Comparison of ENCODE assay signal across 32 cellular contexts in the genomic region with DNA sequence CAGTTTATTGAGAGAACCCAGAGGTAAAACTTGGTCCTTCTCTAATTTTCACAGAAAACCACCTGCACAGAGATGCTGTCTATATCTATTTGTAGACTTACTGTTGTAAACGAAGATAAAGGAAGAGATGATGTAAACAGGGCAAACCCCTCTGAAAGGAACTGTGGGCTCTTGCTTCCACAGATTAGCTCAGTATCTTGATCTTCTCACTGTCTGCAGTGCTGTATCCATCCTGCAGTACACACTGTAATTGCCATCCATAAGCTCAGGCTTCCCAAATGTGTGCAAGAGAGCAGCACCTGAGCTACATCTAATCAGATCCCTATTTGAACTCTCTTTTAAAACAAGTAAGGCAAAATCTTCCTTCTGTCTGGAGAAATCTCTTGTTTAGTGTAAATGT.
"Had no signal": no experiment of that assay in that cellular context is flagged by ENCODE, and none has a peak within 500 bp of the region (broad histone marks: within the 10 kb centered on the region; RNA-seq: fewer than 3 reads in every experiment).

No MANE protein-coding gene starts in this region.

- H3K27ac Mint-ChIP-seq: activated CD4-positive, alpha-beta memory T cell treated with anti-CD3 and anti-CD28 coated beads for 36 hours; activated CD4-positive, alpha-beta T cell treated with anti-CD3 and anti-CD28 coated beads for 36 hours; activated CD4-positive, alpha-beta T cell treated with anti-CD3 and anti-CD28 coated beads, Interleukin-2, amount 10 ng/mL, durations not matched to agents 24 days and 14 days; activated CD8-positive, alpha-beta memory T cell treated with anti-CD3 and anti-CD28 coated beads, Interleukin-2, amount 10 ng/mL, durations not matched to agents 7 days and 5 days; activated CD8-positive, alpha-beta T cell treated with anti-CD3 and anti-CD28 coated beads, Interleukin-2, amount 10 ng/mL, durations not matched to agents 7 days and 5 days; activated naive CD4-positive, alpha-beta T cell treated with anti-CD3 and anti-CD28 coated beads for 36 hours; activated naive CD4-positive, alpha-beta T cell treated with anti-CD3 and anti-CD28 coated beads, Interleukin-2, amount 50 U/mL, for 24 hours; activated naive CD8-positive, alpha-beta T cell treated with anti-CD3 and anti-CD28 coated beads for 36 hours; activated naive CD8-positive, alpha-beta T cell treated with anti-CD3 and anti-CD28 coated beads, Interleukin-2, amount 50 U/mL, for 24 hours; activated T-helper 1 cell treated with anti-CD3 and anti-CD28 coated beads, Interleukin-12 subunit alpha, Interleukin-12 subunit beta, Interleukin-2, Interleukin-4 antibody, amounts not matched to agents 30 ng/mL and 10 ng/mL and 1 ng/mL, durations not matched to agents 14 hours and 24 hours and 36 hours; activated T-helper 2 cell treated with anti-CD3 and anti-CD28 coated beads, Interferon-gamma antibody, Interleukin-2, Interleukin-4, amounts not matched to agents 10 μg/mL and 5 μg/mL and 100 μg/mL, durations not matched to agents 14 hours and 24 hours and 36 hours had no signal

- H3K36me3 ChIP-seq: adrenal gland, cardiac muscle cell, colonic mucosa had no signal

- H3K4me3 Mint-ChIP-seq: activated CD4-positive, alpha-beta memory T cell treated with anti-CD3 and anti-CD28 coated beads for 36 hours; activated CD4-positive, alpha-beta T cell treated with anti-CD3 and anti-CD28 coated beads for 36 hours; activated CD4-positive, alpha-beta T cell treated with anti-CD3 and anti-CD28 coated beads, Interleukin-2, amount 10 ng/mL, durations not matched to agents 24 days and 14 days; activated CD8-positive, alpha-beta memory T cell treated with anti-CD3 and anti-CD28 coated beads, Interleukin-2, amount 10 ng/mL, durations not matched to agents 7 days and 5 days; activated CD8-positive, alpha-beta T cell treated with anti-CD3 and anti-CD28 coated beads, Interleukin-2, amount 10 ng/mL, durations not matched to agents 7 days and 5 days; activated naive CD4-positive, alpha-beta T cell treated with anti-CD3 and anti-CD28 coated beads for 36 hours; activated naive CD4-positive, alpha-beta T cell treated with anti-CD3 and anti-CD28 coated beads, Interleukin-2, amount 50 U/mL, for 24 hours; activated naive CD8-positive, alpha-beta T cell treated with anti-CD3 and anti-CD28 coated beads for 36 hours; activated naive CD8-positive, alpha-beta T cell treated with anti-CD3 and anti-CD28 coated beads, Interleukin-2, amount 50 U/mL, for 24 hours; activated T-helper 1 cell treated with anti-CD3 and anti-CD28 coated beads, Interleukin-12 subunit alpha, Interleukin-12 subunit beta, Interleukin-2, Interleukin-4 antibody, amounts not matched to agents 30 ng/mL and 10 ng/mL and 1 ng/mL, durations not matched to agents 14 hours and 24 hours and 36 hours had no signal

- H3K4me1 Mint-ChIP-seq: activated CD4-positive, alpha-beta T cell treated with anti-CD3 and anti-CD28 coated beads, Interleukin-2, amount 10 ng/mL, durations not matched to agents 24 days and 14 days; activated CD8-positive, alpha-beta memory T cell treated with anti-CD3 and anti-CD28 coated beads, Interleukin-2, amount 10 ng/mL, durations not matched to agents 7 days and 5 days; activated naive CD4-positive, alpha-beta T cell treated with anti-CD3 and anti-CD28 coated beads, Interleukin-2, amount 50 U/mL, for 24 hours; activated naive CD8-positive, alpha-beta T cell treated with anti-CD3 and anti-CD28 coated beads for 36 hours; activated naive CD8-positive, alpha-beta T cell treated with anti-CD3 and anti-CD28 coated beads, Interleukin-2, amount 50 U/mL, for 24 hours had no signal

- H3K27me3 ChIP-seq: adrenal gland, body of pancreas, cardiac muscle cell, colonic mucosa had no signal

- H3K9me3 ChIP-seq: adrenal gland, body of pancreas, colonic mucosa had no signal

- H3K4me1 ChIP-seq: adrenal gland, body of pancreas, colonic mucosa had no signal

- H3K27ac ChIP-seq: adrenal gland, body of pancreas, cardiac muscle cell, colonic mucosa, epithelial cell of prostate had no signal

- H3K4me3 ChIP-seq: adrenal gland, body of pancreas, cardiac muscle cell, colonic mucosa had no signal

- H3K9me3 Mint-ChIP-seq: activated CD4-positive, alpha-beta memory T cell treated with anti-CD3 and anti-CD28 coated beads for 36 hours; activated CD4-positive, alpha-beta T cell treated with anti-CD3 and anti-CD28 coated beads, Interleukin-2, amount 10 ng/mL, durations not matched to agents 24 days and 14 days; activated naive CD4-positive, alpha-beta T cell treated with anti-CD3 and anti-CD28 coated beads for 36 hours; activated naive CD8-positive, alpha-beta T cell treated with anti-CD3 and anti-CD28 coated beads for 36 hours; activated naive CD8-positive, alpha-beta T cell treated with anti-CD3 and anti-CD28 coated beads, Interleukin-2, amount 50 U/mL, for 24 hours; activated T-helper 1 cell treated with anti-CD3 and anti-CD28 coated beads, Interleukin-12 subunit alpha, Interleukin-12 subunit beta, Interleukin-2, Interleukin-4 antibody, amounts not matched to agents 30 ng/mL and 10 ng/mL and 1 ng/mL, durations not matched to agents 14 hours and 24 hours and 36 hours; activated T-helper 2 cell treated with anti-CD3 and anti-CD28 coated beads, Interferon-gamma antibody, Interleukin-2, Interleukin-4, amounts not matched to agents 10 μg/mL and 5 μg/mL and 100 μg/mL, durations not matched to agents 14 hours and 24 hours and 36 hours had no signal

- ATAC-seq: activated CD4-positive, alpha-beta T cell treated with anti-CD3 and anti-CD28 coated beads for 36 hours; activated CD8-positive, alpha-beta memory T cell treated with anti-CD3 and anti-CD28 coated beads, Interleukin-2, amount 10 ng/mL, durations not matched to agents 7 days and 5 days; activated CD8-positive, alpha-beta T cell treated with anti-CD3 and anti-CD28 coated beads, Interleukin-2, amount 10 ng/mL, durations not matched to agents 7 days and 5 days; activated naive CD8-positive, alpha-beta T cell treated with anti-CD3 and anti-CD28 coated beads, Interleukin-2, amount 50 U/mL, for 24 hours; body of pancreas; esophagus mucosa had no signal

- DNase-seq: activated CD4-positive, alpha-beta memory T cell treated with anti-CD3 and anti-CD28 coated beads for 36 hours; activated CD4-positive, alpha-beta T cell treated with anti-CD3 and anti-CD28 coated beads for 36 hours; activated CD4-positive, alpha-beta T cell treated with anti-CD3 and anti-CD28 coated beads, Interleukin-2, amount 10 ng/mL, durations not matched to agents 24 days and 14 days; activated CD4-positive, CD25-positive, alpha-beta regulatory T cell; activated CD4-positive, CD25-positive, alpha-beta regulatory T cell treated with anti-CD3 and anti-CD28 coated beads, Interleukin-2, amount 50 U/mL, for 72 hours; activated CD8-positive, alpha-beta memory T cell treated with anti-CD3 and anti-CD28 coated beads, Interleukin-2, amount 10 ng/mL, durations not matched to agents 7 days and 5 days; activated CD8-positive, alpha-beta memory T cell treated with anti-CD3 and anti-CD28 coated beads, Interleukin-2, amount 50 U/mL, for 4 hours; activated CD8-positive, alpha-beta T cell treated with anti-CD3 and anti-CD28 coated beads, Interleukin-2, amount 10 ng/mL, durations not matched to agents 7 days and 5 days; activated naive CD4-positive, alpha-beta T cell treated with anti-CD3 and anti-CD28 coated beads for 36 hours; activated naive CD8-positive, alpha-beta T cell treated with anti-CD3 and anti-CD28 coated beads for 36 hours; activated naive CD8-positive, alpha-beta T cell treated with anti-CD3 and anti-CD28 coated beads, Interleukin-2, amount 50 U/mL, for 24 hours; activated T-cell treated with anti-CD3 and anti-CD28 coated beads, Interleukin-2, amount 50 U/mL, for 1 hour; activated T-cell treated with anti-CD3 and anti-CD28 coated beads, Interleukin-2, amount 50 U/mL, for 48 hours; adrenal gland; amygdala; aorta; body of pancreas; central memory CD4-positive, alpha-beta T cell; cerebellar nuclear complex; colonic mucosa; effector CD8-positive, alpha-beta T cell; foreskin fibroblast; head of caudate nucleus had no signal

- FAIRE-seq: endometrium, endothelial cell of umbilical vein, frontal cortex had no signal

- H3K36me3 Mint-ChIP-seq: activated CD4-positive, alpha-beta memory T cell treated with anti-CD3 and anti-CD28 coated beads for 36 hours; activated CD8-positive, alpha-beta memory T cell treated with anti-CD3 and anti-CD28 coated beads, Interleukin-2, amount 10 ng/mL, durations not matched to agents 7 days and 5 days; activated naive CD4-positive, alpha-beta T cell treated with anti-CD3 and anti-CD28 coated beads, Interleukin-2, amount 50 U/mL, for 24 hours; activated naive CD8-positive, alpha-beta T cell treated with anti-CD3 and anti-CD28 coated beads for 36 hours had no signal
